ENCODE assay signal across 25 cellular contexts in the genomic region with DNA sequence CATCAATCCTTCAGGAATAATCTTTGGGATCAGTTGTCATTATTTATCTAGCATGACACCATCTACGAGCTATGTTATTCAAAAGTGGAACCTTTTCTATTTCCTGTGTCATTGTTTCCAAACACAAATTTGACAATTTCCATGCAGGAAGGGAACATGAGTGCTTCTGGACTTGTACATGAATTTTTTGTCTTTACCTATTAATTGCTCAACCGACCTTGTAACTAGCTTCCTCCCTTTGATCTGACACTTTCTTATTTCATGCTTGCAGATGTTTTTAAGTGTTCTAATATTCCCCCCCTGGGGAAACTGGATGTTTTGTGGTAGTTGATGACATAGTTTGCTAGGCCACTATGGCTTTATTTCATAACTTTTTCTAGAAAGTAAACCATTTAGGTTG.
DNase-seq lines count a peak whose midpoint lies in the region; ATAC-seq, FAIRE-seq and TF ChIP-seq lines count a peak whose summit lies in the region.
"Had no signal": no experiment of that assay in that cellular context is flagged by ENCODE, and none has a peak within 500 bp of the region (broad histone marks: within the 10 kb centered on the region; RNA-seq: fewer than 3 reads in every experiment).

No MANE protein-coding gene starts in this region.

- H3K79me2 ChIP-seq in H9 (ENCODE audit: insufficient read depth, low read length) (no peaks in the 10 kb centered on the region), GM12878 (ENCODE audit: control insufficient read depth, insufficient read depth, low read length) (no peaks in the 10 kb centered on the region), mammary epithelial cell (ENCODE audit: insufficient read depth, low read length) (no peaks in the 10 kb centered on the region)

- FAIRE-seq in GM12878 (lab: Jason Lieb, UNC), result no peak
- no peak for FAIRE-seq in frontal cortex (lab: Jason Lieb, UNC)
- FAIRE-seq: A549, D721Med, GM12892, H1 had no signal

- H3K27ac ChIP-seq in H9 (ENCODE audit: insufficient read length, low read depth, low read length) (no peak overlapping the region), GM12878 (ENCODE audit: control insufficient read depth, insufficient read depth) (no peak overlapping the region), mammary epithelial cell (ENCODE audit: insufficient read depth, low read depth, low read length) (no peak overlapping the region)
- H3K27ac ChIP-seq: A549; BLaER1 treated with 17β-estradiol and CSF1 and Interleukin-3, amounts not matched to agents 10 nM and 100 nM had no signal

- no peak overlapping the region for H2AK5ac ChIP-seq in H9 (ENCODE audit: insufficient read length, low read length)

- POLR2A ChIA-PET in GM12878 (lab: Charles Lee), result interaction anchor here (0.7 to 1.4 kb wide), 5 partner anchors 9 to 57 kb away, joined by 3 to 5 read pairs (median 3); no protein-coding TSS in a partner anchor

- in situ Hi-C loops in GM12878 (cut with MboI), result no loop called here
- in situ Hi-C loops in mammary epithelial cell (cut with MboI; ENCODE audit: low sequenced_read_pairs in 2 of 2), result no loop called here

- ATAC-seq in GM12878, result peak; percentile 27
- ATAC-seq: A549, HCT116 had no signal

- H3K4me2 ChIP-seq in H9 (ENCODE audit: insufficient read depth, insufficient read length, low read length), result no peak overlapping the region
- H3K4me2 ChIP-seq in GM12878 (ENCODE audit: control insufficient read depth, insufficient read depth), result no peak overlapping the region
- no peak overlapping the region for H3K4me2 ChIP-seq in mammary epithelial cell (ENCODE audit: insufficient read depth, low read depth, low read length)
- H3K4me2 ChIP-seq: A549; BLaER1 treated with 17β-estradiol and CSF1 and Interleukin-3, amounts not matched to agents 10 nM and 100 nM had no signal

- H3K14ac ChIP-seq in H9 (ENCODE audit: insufficient read depth, low read length), result no peak overlapping the region

- H2AFZ ChIP-seq in H9 (ENCODE audit: low read length) (no peak overlapping the region), GM12878 (ENCODE audit: control insufficient read depth, low read depth, low read length) (no peak overlapping the region), mammary epithelial cell (ENCODE audit: low read depth, low read length) (no peak overlapping the region)

- H3K9me3 ChIP-seq in H9 (ENCODE audit: control insufficient read depth, low read depth, low read length) (no peaks in the 10 kb centered on the region), GM12878 (replicated peaks; ENCODE audit: control insufficient read depth, insufficient read depth, low read length) (no peaks in the 10 kb centered on the region), mammary epithelial cell (replicated peaks; ENCODE audit: insufficient read depth, low read length) (no peaks in the 10 kb centered on the region)
- H3K9me3 ChIP-seq: A549; BE2C; BLaER1 treated with 17β-estradiol and CSF1 and Interleukin-3, amounts not matched to agents 10 nM and 100 nM had no signal

- WGBS in H9 (ENCODE audit: extremely low coverage, insufficient read length, low lambda C conversion rate), result no CpG with 5 or more reads among the region's 2 CpGs
- 25% methylated on average over 2 of the region's 2 CpGs for WGBS in GM12878 (ENCODE audit: insufficient coverage, insufficient replicate concordance, low lambda C conversion rate, missing lambda C conversion rate)
- WGBS in mammary epithelial cell (ENCODE audit: low coverage, missing lambda C conversion rate), result 73% methylated on average over 2 of the region's 2 CpGs

- no peak overlapping the region for H2BK15ac ChIP-seq in H9 (ENCODE audit: low read depth, low read length)

- H3K9ac ChIP-seq in H9 (ENCODE audit: extremely low read depth, insufficient read length, low read length), result no peak overlapping the region
- H3K9ac ChIP-seq in GM12878 (ENCODE audit: control insufficient read depth, insufficient read depth, low read length), result no peak overlapping the region
- no peak overlapping the region for H3K9ac ChIP-seq in mammary epithelial cell (ENCODE audit: insufficient read depth, low read length)
- H3K9ac ChIP-seq: BLaER1 treated with 17β-estradiol and CSF1 and Interleukin-3, amounts not matched to agents 10 nM and 100 nM had no signal

- H3K4me1 ChIP-seq in H9 (ENCODE audit: insufficient read depth, low read length), result peaks cover 2% of the 10 kb centered on the region; the same call in 1 of the 2 replicates
- no peaks in the 10 kb centered on the region for H3K4me1 ChIP-seq in GM12878 (ENCODE audit: control insufficient read depth, insufficient read depth, low read length)
- H3K4me1 ChIP-seq in mammary epithelial cell (ENCODE audit: insufficient read depth, low read length), result peaks cover 26% of the 10 kb centered on the region
- H3K4me1 ChIP-seq: A549; BE2C; BLaER1 treated with 17β-estradiol and CSF1 and Interleukin-3, amounts not matched to agents 10 nM and 100 nM had no signal

- no peak overlapping the region for H3K4me3 Mint-ChIP-seq in H9
- H3K4me3 Mint-ChIP-seq: CD14-positive monocyte; CD4-positive, alpha-beta T cell; CD8-positive, alpha-beta memory T cell had no signal

- H2BK20ac ChIP-seq in H9 (ENCODE audit: low read depth, low read length, poor library complexity, severe bottlenecking), result no peak overlapping the region

- H4K20me1 ChIP-seq in H9 (ENCODE audit: control insufficient read depth, insufficient read depth, insufficient read length) (no peaks in the 10 kb centered on the region), GM12878 (ENCODE audit: control insufficient read depth, insufficient read depth) (no peaks in the 10 kb centered on the region), mammary epithelial cell (ENCODE audit: insufficient read depth, low read length) (no peaks in the 10 kb centered on the region)
- H4K20me1 ChIP-seq: BLaER1 treated with 17β-estradiol and CSF1 and Interleukin-3, amounts not matched to agents 10 nM and 100 nM had no signal

- no peak overlapping the region for H2BK12ac ChIP-seq in H9 (ENCODE audit: insufficient read length, low read depth, low read length)

- H2BK5ac ChIP-seq in H9 (ENCODE audit: insufficient read length, low read length), result no peak overlapping the region

- no peak overlapping the region for H4K5ac ChIP-seq in H9 (ENCODE audit: insufficient read length, low read depth, low read length)

- no peaks in the 10 kb centered on the region for H3K9me3 Mint-ChIP-seq in H9

- H3K18ac ChIP-seq in H9 (ENCODE audit: insufficient read length, low read depth, low read length), result no peak overlapping the region

- no peak overlapping the region for H3K4ac ChIP-seq in H9 (ENCODE audit: low read depth, low read length)

- no peak overlapping the region for H4K8ac ChIP-seq in H9 (replicated peaks; ENCODE audit: insufficient read length, low read depth, low read length)

- dilution Hi-C loops in mammary epithelial cell (cut with HindIII; ENCODE audit: low sequenced_read_pairs), result no loop called here

- H3K23ac ChIP-seq in H9 (ENCODE audit: insufficient read length, low read depth, low read length), result no peak overlapping the region

- TF ChIP-seq POLR2A in GM12878 (IDR thresholded peaks at IDR 0.05; ENCODE audit: low read depth, low read length), result no peak

- SMC1A ChIA-PET in GM12878 (lab: Charles Lee; ENCODE audit: uncharacterized antibody, unreplicated experiment), result interaction anchor here (0.8 to 10.7 kb wide), 12 partner anchors 11 to 136 kb away, joined by 3 to 171 read pairs (median 3); no protein-coding TSS in a partner anchor

- H3K4me1 Mint-ChIP-seq in H9, result peaks cover 44% of the 10 kb centered on the region in 2 experiments
- H3K4me1 Mint-ChIP-seq: CD14-positive monocyte; CD8-positive, alpha-beta memory T cell had no signal

- H2BK120ac ChIP-seq in H9 (ENCODE audit: low read depth, low read length, poor library complexity, severe bottlenecking), result no peak overlapping the region

- no peak for DNase-seq in H9
- DNase-seq in GM12878 (ENCODE audit: low read depth, low spot score), result no peak
- DNase-seq in kidney tubule cell (ENCODE audit: low spot score), result peak; percentile 62
- DNase-seq in renal cortical epithelial cell (ENCODE audit: low read depth), result peak; percentile 27
- no peak for DNase-seq in frontal cortex (ENCODE audit: low spot score in 2 of 2)
- no peak for DNase-seq in mammary epithelial cell
- DNase-seq in GM10266 (ENCODE audit: extremely low spot score), result no peak
- DNase-seq: 8988T; ACHN; AML-193; BE2C; CD4-positive, alpha-beta T cell; CD8-positive, alpha-beta memory T cell; DMS 273 treated with DMSO at 0.1 percent for 48 hours; DMS79; EL; GDM1; H7 had no signal

- no peak overlapping the region for H3T11ph ChIP-seq in H9 (ENCODE audit: low read length)

- H3K27me3 ChIP-seq in H9 (ENCODE audit: insufficient read depth, low read length) (no peaks in the 10 kb centered on the region), GM12878 (replicated peaks in 1 of 2; ENCODE audit: control insufficient read depth in 2 of 2, insufficient read depth in 2 of 2, low read length in 1 of 2) (no peaks in the 10 kb centered on the region), mammary epithelial cell (ENCODE audit: insufficient read depth, low read length) (no peaks in the 10 kb centered on the region)
- H3K27me3 ChIP-seq: BE2C; BLaER1 treated with 17β-estradiol and CSF1 and Interleukin-3, amounts not matched to agents 10 nM and 100 nM had no signal

- TF ChIP-seq EP300 in GM12878 (IDR thresholded peaks at IDR 0.05; ENCODE audit: borderline replicate concordance in 1 of 2, control insufficient read depth in 1 of 2, low read depth in 2 of 2, low read length in 2 of 2), result no peak

- TF ChIP-seq CTCF in H9 (conservative IDR thresholded peaks at IDR 0.05) (no peak), GM12878 (IDR thresholded peaks at IDR 0.05 in 2 of 3, conservative IDR thresholded peaks at IDR 0.05 in 1 of 3; ENCODE audit: control insufficient read depth in 2 of 3, extremely low read depth in 1 of 3, insufficient read depth in 1 of 3, low read depth in 3 of 3, low read length in 3 of 3) (no peak), mammary epithelial cell (conservative IDR thresholded peaks at IDR 0.05 in 1 of 2, IDR thresholded peaks at IDR 0.05 in 1 of 2; ENCODE audit: extremely low read depth in 1 of 2, insufficient read depth in 1 of 2, low read depth in 1 of 2, low read length in 2 of 2) (no peak), GM10266 (IDR thresholded peaks at IDR 0.05; ENCODE audit: control insufficient read depth, insufficient read depth, low read depth, missing control alignments) (no peak)

- intact Hi-C loops in GM12878 (cut with micrococcal nuclease; ENCODE audit: unreplicated experiment) (no loop called here), mammary epithelial cell (cut with micrococcal nuclease) (no loop called here)

- no peak overlapping the region for H3K56ac ChIP-seq in H9 (ENCODE audit: insufficient read length, low read depth, low read length)

- H3K27me3 Mint-ChIP-seq in H9 (ENCODE audit: low read depth), result no peaks in the 10 kb centered on the region
- H3K27me3 Mint-ChIP-seq: CD4-positive, alpha-beta T cell; CD8-positive, alpha-beta memory T cell had no signal

- BruUV-seq in GM12878 (replicated peaks; lab: Mats Ljungman, UMichigan), result no TSS peak
- no TSS peak for BruUV-seq in mammary epithelial cell (replicated peaks; lab: Mats Ljungman, UMichigan)

- H3K4me3 ChIP-seq in GM12878 (no peak overlapping the region), mammary epithelial cell (replicated peaks in 1 of 3; ENCODE audit: insufficient read depth in 1 of 3, low read depth in 2 of 3, low read length in 3 of 3) (no peak overlapping the region)
- H3K4me3 ChIP-seq: A549; BLaER1 treated with 17β-estradiol and CSF1 and Interleukin-3, amounts not matched to agents 10 nM and 100 nM had no signal

- H3K27ac Mint-ChIP-seq in H9, result peak overlapping the region in 2 of 3 experiments; percentile 5 to 80; a peak in 4 of 7 replicates
- H3K27ac Mint-ChIP-seq: CD14-positive monocyte; CD4-positive, alpha-beta T cell; CD8-positive, alpha-beta memory T cell had no signal

- H3K36me3 ChIP-seq in GM12878 (ENCODE audit: control insufficient read depth in 2 of 2, insufficient read depth in 2 of 2, low read length in 1 of 2) (no peaks in the 10 kb centered on the region), mammary epithelial cell (ENCODE audit: insufficient read depth, low read length) (no peaks in the 10 kb centered on the region)
- H3K36me3 ChIP-seq: BE2C; BLaER1 treated with 17β-estradiol and CSF1 and Interleukin-3, amounts not matched to agents 10 nM and 100 nM had no signal

- TF ChIP-seq RAD21 in GM12878 (IDR thresholded peaks at IDR 0.05; ENCODE audit: insufficient read depth, low read depth, low read length), result no peak

- H3K79me1 ChIP-seq in H9 (ENCODE audit: insufficient read depth, low read depth, low read length, poor library complexity, severe bottlenecking), result no peaks in the 10 kb centered on the region

- no peaks in the 10 kb centered on the region for H3K36me3 Mint-ChIP-seq in H9 (ENCODE audit: insufficient read depth in 1 of 3, low read depth in 3 of 3)
- H3K36me3 Mint-ChIP-seq: CD14-positive monocyte had no signal

- no peak overlapping the region for H4K91ac ChIP-seq in H9 (ENCODE audit: insufficient read length, low read depth, low read length)

- no peaks in the 10 kb centered on the region for H3K23me2 ChIP-seq in H9 (ENCODE audit: insufficient read length, low read depth, low read length, poor library complexity, severe bottlenecking)

- RAD21 ChIA-PET in GM12878 (lab: Charles Lee; ENCODE audit: unreplicated experiment), result interaction anchor here (0.6 to 4.5 kb wide), 7 partner anchors 8 to 59 kb away, joined by 3 to 30 read pairs (median 4); no protein-coding TSS in a partner anchor

- CTCF ChIA-PET in GM12878 (lab: Yijun Ruan, JAX), result interaction anchor here (1.1 to 3.2 kb wide), 4 partner anchors 9 to 67 kb away, joined by 3 to 12 read pairs (median 4); no protein-coding TSS in a partner anchor
- CTCF ChIA-PET in mammary epithelial cell (lab: Charles Lee; ENCODE audit: low non-redundant PET), result no interaction called here

Comparison
In these comparisons a context has a peak if more than half of its experiments do, and no peak if none do; other contexts are left out.
1. DNase-seq: peak in kidney tubule cell (single experiment) and renal cortical epithelial cell (single experiment); none in H9 (single experiment), GM12878 (single experiment), frontal cortex (0 of 2), mammary epithelial cell (single experiment) and GM10266 (single experiment).